ENCODE assay signal across 8 cellular contexts in genomic region chrX:51891821-51892551, GRCh38. TPM values are rescaled to one million over a fixed set of nuclear protein-coding genes. Genes with fewer than 3 reads are reported as not detected.
A peak's percentile ranks its signal among the peaks of the same experiment; 100 is the strongest.
DNase-seq lines count a peak whose midpoint lies in the region; ATAC-seq and TF ChIP-seq lines count a peak whose summit lies in the region.

No MANE protein-coding gene starts in this region.

- H3K27ac Mint-ChIP-seq in CD4-positive, CD25-positive, alpha-beta regulatory T cell: peak overlapping the region in 2 of 3 donors; percentile 23 to 43
- H3K27ac Mint-ChIP-seq in activated B cell treated with CpG ODN at 0.5 μM for 24 hours: peak overlapping the region; percentile 66

- H3K36me3 ChIP-seq in CD4-positive, CD25-positive, alpha-beta regulatory T cell (ENCODE audit: control insufficient read depth, insufficient read depth, low read length): no peaks in the 10 kb centered on the region
- peaks cover 3% of the 10 kb centered on the region for H3K36me3 ChIP-seq in right atrium auricular region

- TF ChIP-seq CTCF in activated B cell treated with CpG ODN at 0.5 μM for 24 hours (IDR thresholded peaks at IDR 0.05) (no peak), right atrium auricular region (IDR thresholded peaks at IDR 0.05) (no peak)

- no peak overlapping the region for H3K4me3 ChIP-seq in CD4-positive, CD25-positive, alpha-beta regulatory T cell (ENCODE audit: low read depth, low read length)
- no peak overlapping the region for H3K4me3 ChIP-seq in right atrium auricular region

- H3K9me3 Mint-ChIP-seq in CD4-positive, CD25-positive, alpha-beta regulatory T cell: peaks cover 0 to 2% (median 0%) of the 10 kb centered on the region in 7 donors
- no peaks in the 10 kb centered on the region for H3K9me3 Mint-ChIP-seq in activated B cell treated with CpG ODN at 0.5 μM for 24 hours

- no peak for ATAC-seq in CD4-positive, CD25-positive, alpha-beta regulatory T cell (ENCODE audit: low read depth in 2 of 2)
- ATAC-seq in HG03196 (IDR thresholded peaks at IDR 0.05; ENCODE audit: unreplicated experiment) (peak; percentile 40), activated B cell treated with CpG ODN at 0.5 μM for 24 hours (ENCODE audit: low read depth) (peak; percentile 10), GM21381 (IDR thresholded peaks at IDR 0.05; ENCODE audit: unreplicated experiment) (no peak), HG03095 (IDR thresholded peaks at IDR 0.05; ENCODE audit: unreplicated experiment) (no peak)

- no peaks in the 10 kb centered on the region for H3K27me3 Mint-ChIP-seq in CD4-positive, CD25-positive, alpha-beta regulatory T cell
- H3K27me3 Mint-ChIP-seq in activated B cell treated with CpG ODN at 0.5 μM for 24 hours: no peaks in the 10 kb centered on the region

- peak overlapping the region in 2 of 4 donors; percentile 1 to 17 for H3K4me3 Mint-ChIP-seq in CD4-positive, CD25-positive, alpha-beta regulatory T cell
- peak overlapping the region; percentile 44 for H3K4me3 Mint-ChIP-seq in activated B cell treated with CpG ODN at 0.5 μM for 24 hours

- H3K27me3 ChIP-seq in CD4-positive, CD25-positive, alpha-beta regulatory T cell (ENCODE audit: control insufficient read depth, insufficient read depth, low read length): no peaks in the 10 kb centered on the region
- no peaks in the 10 kb centered on the region for H3K27me3 ChIP-seq in right atrium auricular region

- H3K36me3 Mint-ChIP-seq in CD4-positive, CD25-positive, alpha-beta regulatory T cell: no peaks in the 10 kb centered on the region
- H3K36me3 Mint-ChIP-seq in activated B cell treated with CpG ODN at 0.5 μM for 24 hours (ENCODE audit: low read depth): peaks cover 4% of the 10 kb centered on the region

- no peaks in the 10 kb centered on the region for H3K9me3 ChIP-seq in CD4-positive, CD25-positive, alpha-beta regulatory T cell (ENCODE audit: control insufficient read depth in 2 of 2, low read length in 2 of 2)
- no peaks in the 10 kb centered on the region for H3K9me3 ChIP-seq in right atrium auricular region

- no peak for DNase-seq in CD4-positive, CD25-positive, alpha-beta regulatory T cell
- DNase-seq in activated B cell treated with CpG ODN at 0.5 μM for 24 hours: no peak
- peak; percentile 63 for DNase-seq in right atrium auricular region (ENCODE audit: low spot score)
- no peak for DNase-seq in DMS114 treated with DMSO at 0.1 percent for 48 hours (lab: John Stamatoyannopoulos, UW; ENCODE audit: unreplicated experiment)

- intact Hi-C loops in activated B cell treated with CpG ODN at 0.5 μM for 24 hours (cut with micrococcal nuclease): no loop called here

- peaks cover 3% of the 10 kb centered on the region for H3K4me1 ChIP-seq in CD4-positive, CD25-positive, alpha-beta regulatory T cell (ENCODE audit: control insufficient read depth, insufficient read depth, low read length, poor library complexity, severe bottlenecking)
- H3K4me1 ChIP-seq in right atrium auricular region: peaks cover 0 to 4% of the 10 kb centered on the region in 2 donors

- POLR2A ChIA-PET in activated B cell treated with CpG ODN at 0.5 μM for 24 hours (lab: Charles Lee): no interaction called here

- CTCF ChIA-PET in activated B cell treated with CpG ODN at 0.5 μM for 24 hours (lab: Charles Lee): no interaction called here

- H3K27ac ChIP-seq in CD4-positive, CD25-positive, alpha-beta regulatory T cell (ENCODE audit: insufficient read depth, low read length, poor library complexity, severe bottlenecking): peak overlapping the region; percentile 23
- H3K27ac ChIP-seq in right atrium auricular region (peak overlapping the region in 1 of 2 donors; percentile 4), temporal lobe (ENCODE audit: low read depth, low read length) (peak overlapping the region; percentile 57)

- H3K4me1 Mint-ChIP-seq in CD4-positive, CD25-positive, alpha-beta regulatory T cell: peaks cover 0 to 32% (median 13%) of the 10 kb centered on the region in 4 donors
- peaks cover 32% of the 10 kb centered on the region for H3K4me1 Mint-ChIP-seq in activated B cell treated with CpG ODN at 0.5 μM for 24 hours

RNA-seq across cellular contexts. Expression of gene MAGED1, which starts 1.4 kb away (rescaled TPM):
- 23.3 TPM for total RNA-seq in CD4-positive, CD25-positive, alpha-beta regulatory T cell
- 10 to 100 TPM; 34.7 to 37.5 (median 35.2) TPM for polyA plus RNA-seq in CD4-positive, CD25-positive, alpha-beta regulatory T cell
- total RNA-seq in activated B cell treated with CpG ODN at 0.5 μM for 24 hours: 28.9 and 32.2 TPM in 2 replicates
- total RNA-seq in right atrium auricular region: 100 to 1,000 TPM in 1 of 2 donors, 10 to 100 TPM in 1; 75.2 to 127 TPM
- 122 TPM for total RNA-seq in temporal lobe

Comparison
In these comparisons a context has a peak if more than half of its experiments do, and no peak if none do; other contexts are left out.
1. ATAC-seq: peak in HG03196 (single experiment) and activated B cell treated with CpG ODN at 0.5 μM for 24 hours (single experiment); none in CD4-positive, CD25-positive, alpha-beta regulatory T cell (0 of 2), GM21381 (single experiment) and HG03095 (single experiment).